19 cellular contexts compared by ENCODE assay signal in genomic region chr3:167694121-167694520, GRCh38. TPM values are rescaled to one million over a fixed set of nuclear protein-coding genes. Genes with fewer than 3 reads are reported as not detected.
DNase-seq lines count a peak whose midpoint lies in the region; ATAC-seq and TF ChIP-seq lines count a peak whose summit lies in the region.
"Had no signal": no experiment of that assay in that cellular context is flagged by ENCODE, and none has a peak within 500 bp of the region (broad histone marks: within the 10 kb centered on the region; RNA-seq: fewer than 3 reads in every experiment).

No MANE protein-coding gene starts in this region.

- no peak overlapping the region for H3K4me3 ChIP-seq in GM23338
- no peak overlapping the region for H3K4me3 ChIP-seq in adrenal gland

- ATAC-seq in activated T-cell treated with anti-CD3 and anti-CD28 coated beads, Interleukin-2, amount 50 U/mL, for 72 hours (replicated peaks in 1 of 2) = no peak
- no peak for ATAC-seq in GM23338
- ATAC-seq in effector memory CD8-positive, alpha-beta T cell (replicated peaks) = no peak

- H3K9me3 ChIP-seq in adrenal gland (replicated peaks in 1 of 3) = no peaks in the 10 kb centered on the region

- TF ChIP-seq CTCF in GM23338 (conservative IDR thresholded peaks at IDR 0.05; ENCODE audit: low read depth in 2 of 2) = no peak
- TF ChIP-seq CTCF in nephron progenitor cell (IDR thresholded peaks at IDR 0.05) = no peak
- TF ChIP-seq CTCF in adrenal gland (IDR thresholded peaks at IDR 0.05) = no peak

- H3K27me3 ChIP-seq in GM23338 (ENCODE audit: insufficient read depth) = no peaks in the 10 kb centered on the region
- no peaks in the 10 kb centered on the region for H3K27me3 ChIP-seq in adrenal gland

- no peaks in the 10 kb centered on the region for H3F3A ChIP-seq in GM23338 (replicated peaks; ENCODE audit: low read depth)

- no peak for TF ChIP-seq POLR2A in adrenal gland (IDR thresholded peaks at IDR 0.05)

- peaks cover 21% of the 10 kb centered on the region for H3K4me1 ChIP-seq in GM23338 (ENCODE audit: insufficient read depth)
- H3K4me1 ChIP-seq in adrenal gland (replicated peaks in 1 of 2) = no peaks in the 10 kb centered on the region

- no peak overlapping the region for H3K27ac ChIP-seq in GM23338 (ENCODE audit: low read depth)
- H3K27ac ChIP-seq in adrenal gland = no peak overlapping the region

- H3K9me3 Mint-ChIP-seq in activated T-cell treated with anti-CD3 and anti-CD28 coated beads, Interleukin-2, amount 50 U/mL, for 24 hours = no peaks in the 10 kb centered on the region
- H3K9me3 Mint-ChIP-seq in activated T-cell treated with anti-CD3 and anti-CD28 coated beads, Interleukin-2, amount 50 U/mL, for 72 hours = no peaks in the 10 kb centered on the region
- H3K9me3 Mint-ChIP-seq in GM23338 (no peaks in the 10 kb centered on the region), nephron progenitor cell (no peaks in the 10 kb centered on the region)
- H3K9me3 Mint-ChIP-seq in effector memory CD8-positive, alpha-beta T cell = no peaks in the 10 kb centered on the region
- H3K9me3 Mint-ChIP-seq: IgD-negative memory B cell had no signal

- peak overlapping the region; percentile 68 for H3K27ac Mint-ChIP-seq in activated T-cell treated with anti-CD3 and anti-CD28 coated beads, Interleukin-2, amount 50 U/mL, for 24 hours
- H3K27ac Mint-ChIP-seq in activated T-cell treated with anti-CD3 and anti-CD28 coated beads, Interleukin-2, amount 50 U/mL, for 72 hours = no peak overlapping the region
- H3K27ac Mint-ChIP-seq in GM23338 = peak overlapping the region; percentile 64; the same call in 1 of the 2 replicates
- H3K27ac Mint-ChIP-seq in effector memory CD8-positive, alpha-beta T cell = peak overlapping the region; percentile 16 to 70
- peak overlapping the region; percentile 73 for H3K27ac Mint-ChIP-seq in nephron progenitor cell
- H3K27ac Mint-ChIP-seq: IgD-negative memory B cell had no signal

- H3K36me3 ChIP-seq in GM23338 (ENCODE audit: insufficient read depth) (peaks cover 8% of the 10 kb centered on the region; the same call in 1 of the 2 replicates), adrenal gland (replicated peaks in 1 of 2) (no peaks in the 10 kb centered on the region)

- H4K20me1 ChIP-seq in GM23338 (replicated peaks; ENCODE audit: insufficient read depth) = no peaks in the 10 kb centered on the region

- no peak overlapping the region for H3K4me3 Mint-ChIP-seq in activated T-cell treated with anti-CD3 and anti-CD28 coated beads, Interleukin-2, amount 50 U/mL, for 24 hours
- H3K4me3 Mint-ChIP-seq in activated T-cell treated with anti-CD3 and anti-CD28 coated beads, Interleukin-2, amount 50 U/mL, for 72 hours = no peak overlapping the region
- no peak overlapping the region for H3K4me3 Mint-ChIP-seq in GM23338
- H3K4me3 Mint-ChIP-seq in effector memory CD8-positive, alpha-beta T cell = no peak overlapping the region
- no peak overlapping the region for H3K4me3 Mint-ChIP-seq in nephron progenitor cell

- H3K4me2 ChIP-seq in GM23338 = no peak overlapping the region

- intact Hi-C loops in adrenal gland (cut with DNase I) = no loop called here

- no peak for DNase-seq in activated T-cell treated with anti-CD3 and anti-CD28 coated beads, Interleukin-2, amount 50 U/mL, for 24 hours
- no peak for DNase-seq in activated T-cell treated with anti-CD3 and anti-CD28 coated beads, Interleukin-2, amount 50 U/mL, for 72 hours
- DNase-seq in GM23338 (ENCODE audit: low spot score) (no peak), nephron progenitor cell (no peak), OCI-M1 (lab: John Stamatoyannopoulos, UW) (no peak), cerebellar nuclear complex (lab: John Stamatoyannopoulos, UW) (no peak), adrenal gland (no peak)
- DNase-seq in effector memory CD8-positive, alpha-beta T cell = no peak
- DNase-seq: AML-193, C1 segment of cervical spinal cord, COR-L47, DMS79 treated with DMSO at 0.1 percent for 48 hours, NCI-H1694, NCI-H2081, NCI-H2171 treated with DMSO at 0.1 percent for 48 hours, NCI-H524 treated with DMSO at 0.1 percent for 48 hours had no signal

- no peaks in the 10 kb centered on the region for H3K9me2 ChIP-seq in GM23338 (ENCODE audit: insufficient read depth)

- peaks cover 84% of the 10 kb centered on the region for H3K36me3 Mint-ChIP-seq in activated T-cell treated with anti-CD3 and anti-CD28 coated beads, Interleukin-2, amount 50 U/mL, for 24 hours (ENCODE audit: low read depth)
- H3K36me3 Mint-ChIP-seq in activated T-cell treated with anti-CD3 and anti-CD28 coated beads, Interleukin-2, amount 50 U/mL, for 72 hours (ENCODE audit: insufficient read depth in 2 of 2) = peaks cover 0 to 18% of the 10 kb centered on the region in 2 donors
- H3K36me3 Mint-ChIP-seq in GM23338 (ENCODE audit: low read depth) (peaks cover 24% of the 10 kb centered on the region), nephron progenitor cell (ENCODE audit: low read depth) (peaks cover 32% of the 10 kb centered on the region)
- H3K36me3 Mint-ChIP-seq in effector memory CD8-positive, alpha-beta T cell (ENCODE audit: insufficient read depth) = peaks cover 37% of the 10 kb centered on the region

- 0 out of 2 replicates have a peak, but pooled peaks cover 4% of the 10 kb centered on the region for H3K79me2 ChIP-seq in GM23338 (replicated peaks; ENCODE audit: insufficient read depth)

- peaks cover 44% of the 10 kb centered on the region for H3K4me1 Mint-ChIP-seq in activated T-cell treated with anti-CD3 and anti-CD28 coated beads, Interleukin-2, amount 50 U/mL, for 24 hours (ENCODE audit: low read depth)
- H3K4me1 Mint-ChIP-seq in activated T-cell treated with anti-CD3 and anti-CD28 coated beads, Interleukin-2, amount 50 U/mL, for 72 hours (ENCODE audit: low read depth) = peaks cover 29% of the 10 kb centered on the region
- H3K4me1 Mint-ChIP-seq in GM23338 = peaks cover 26% of the 10 kb centered on the region
- H3K4me1 Mint-ChIP-seq in effector memory CD8-positive, alpha-beta T cell (ENCODE audit: low read depth in 2 of 2) = peaks cover 13 to 29% of the 10 kb centered on the region in 2 donors
- no peaks in the 10 kb centered on the region for H3K4me1 Mint-ChIP-seq in nephron progenitor cell

- WGBS in adrenal gland, 4 donors = 63 to 79% (median 70%) methylated on average over 2 of the region's 2 CpGs

- H2AFZ ChIP-seq in GM23338 = no peak overlapping the region

- no peaks in the 10 kb centered on the region for H3K27me3 Mint-ChIP-seq in activated T-cell treated with anti-CD3 and anti-CD28 coated beads, Interleukin-2, amount 50 U/mL, for 24 hours
- H3K27me3 Mint-ChIP-seq in activated T-cell treated with anti-CD3 and anti-CD28 coated beads, Interleukin-2, amount 50 U/mL, for 72 hours (ENCODE audit: low read depth) = no peaks in the 10 kb centered on the region
- H3K27me3 Mint-ChIP-seq in GM23338 (ENCODE audit: insufficient read depth, low read depth, poor library complexity) = no peaks in the 10 kb centered on the region
- H3K27me3 Mint-ChIP-seq in effector memory CD8-positive, alpha-beta T cell = no peaks in the 10 kb centered on the region
- H3K27me3 Mint-ChIP-seq in nephron progenitor cell (ENCODE audit: low read depth, poor library complexity) = no peaks in the 10 kb centered on the region
- H3K27me3 Mint-ChIP-seq: IgD-negative memory B cell had no signal

TF ChIP-seq in GM23338, 12 proteins besides CTCF, POLR2A, EP300 and RAD21:
- TF ChIP-seq EZH2 (IDR thresholded peaks at IDR 0.05; ENCODE audit: low read depth, unreplicated experiment) (no peak), EZH2phosphoT487 (IDR thresholded peaks at IDR 0.05; ENCODE audit: unreplicated experiment) (no peak), JUNB (IDR thresholded peaks at IDR 0.05; ENCODE audit: unreplicated experiment) (no peak)

RNA-seq across cellular contexts. Expression of gene WDR49, which starts 40.4 kb away (rescaled TPM):
- total RNA-seq in activated T-cell treated with anti-CD3 and anti-CD28 coated beads, Interleukin-2, amount 50 U/mL, for 72 hours = under 1 TPM; 0.14 to 0.31 TPM
- total RNA-seq in GM23338 (2014; rRNA removed; shearing (Covaris generic)) = 0.08 and 1.4 TPM in 2 replicates
- 1.4 and 1.9 TPM in 2 replicates for polyA plus RNA-seq in GM23338 (2016; fragmentation: Nextera tagmentation; extraction: Ambion mirVana)
- total RNA-seq in adrenal gland = 1 to 10 TPM in 1 of 8 donors, under 1 TPM in 4, not detected in 3; 0.25 to 1.3 (median 0.34) TPM
- polyA plus RNA-seq in adrenal gland = under 1 TPM in 1 of 3 donors, not detected in 2; 0.07 TPM
- total RNA-seq: OCI-LY7 had no signal
- polyA plus RNA-seq: AG04450, IgD-negative memory B cell had no signal

RNA-seq across cellular contexts. Expression of gene PDCD10, which starts 40.6 kb away (rescaled TPM):
- 10 to 100 TPM; 46.8 to 63.3 TPM for total RNA-seq in activated T-cell treated with anti-CD3 and anti-CD28 coated beads, Interleukin-2, amount 50 U/mL, for 72 hours
- 95.2 and 108 TPM in 2 replicates for total RNA-seq in GM23338 (2014; rRNA removed; shearing (Covaris generic))
- polyA plus RNA-seq in GM23338 (2016; fragmentation: Nextera tagmentation; extraction: Ambion mirVana) (99.8 and 125 TPM in 2 replicates), adrenal gland (100 to 1,000 TPM in 1 of 3 donors, 10 to 100 TPM in 2; 11.6 to 146 (median 18.8) TPM)
- 10 to 100 TPM; 25.0 to 60.5 (median 41.6) TPM for total RNA-seq in adrenal gland

RNA-seq across cellular contexts. Expression of gene SERPINI1, which starts 41.4 kb away (rescaled TPM):
- total RNA-seq in activated T-cell treated with anti-CD3 and anti-CD28 coated beads, Interleukin-2, amount 50 U/mL, for 72 hours = 1 to 10 TPM; 3.7 to 3.9 TPM
- 9.2 and 13.5 TPM in 2 replicates for total RNA-seq in GM23338 (2014; rRNA removed; shearing (Covaris generic))
- polyA plus RNA-seq in GM23338 (2016; fragmentation: Nextera tagmentation; extraction: Ambion mirVana) = 26.6 and 32.1 TPM in 2 replicates
- total RNA-seq in adrenal gland = 10 to 100 TPM in 2 of 8 donors, 1 to 10 TPM in 6; 3.2 to 17.1 (median 8.0) TPM
- 10 to 100 TPM; 17.8 to 20.7 (median 18.4) TPM for polyA plus RNA-seq in adrenal gland
